8 cellular contexts compared by ENCODE assay signal in genomic region chr1:156746381-156746715, GRCh38. TPM values are rescaled to one million over a fixed set of nuclear protein-coding genes. Genes with fewer than 3 reads are reported as not detected.
DNase-seq lines count a peak whose midpoint lies in the region; ATAC-seq and TF ChIP-seq lines count a peak whose summit lies in the region.

No MANE protein-coding gene starts in this region.

- ATAC-seq in CD4-positive, CD25-positive, alpha-beta regulatory T cell (ENCODE audit: low read depth in 2 of 2): no peak
- ATAC-seq in RWPE2 (ENCODE audit: low read depth) (no peak), HG03135 (IDR thresholded peaks at IDR 0.05; ENCODE audit: unreplicated experiment) (no peak)

- no peaks in the 10 kb centered on the region for H3K9me3 ChIP-seq in CD4-positive, CD25-positive, alpha-beta regulatory T cell (ENCODE audit: control insufficient read depth in 2 of 2, low read length in 2 of 2)
- no peaks in the 10 kb centered on the region for H3K9me3 ChIP-seq in RWPE2 (ENCODE audit: severe bottlenecking)
- H3K9me3 ChIP-seq in osteoblast (ENCODE audit: low read depth, low read length): no peaks in the 10 kb centered on the region

- H3K4me1 ChIP-seq in CD4-positive, CD25-positive, alpha-beta regulatory T cell (ENCODE audit: control insufficient read depth, insufficient read depth, low read length, poor library complexity, severe bottlenecking): peaks cover 57% of the 10 kb centered on the region
- H3K4me1 ChIP-seq in RWPE2 (ENCODE audit: insufficient read depth, poor library complexity, severe bottlenecking) (peaks cover 27% of the 10 kb centered on the region), osteoblast (ENCODE audit: insufficient read depth, low read length) (peaks cover 48% of the 10 kb centered on the region)

- H3K4me1 Mint-ChIP-seq in CD4-positive, CD25-positive, alpha-beta regulatory T cell: peaks cover 16 to 67% (median 53%) of the 10 kb centered on the region in 4 donors
- H3K4me1 Mint-ChIP-seq in endothelial cell (ENCODE audit: unreplicated experiment): peaks cover 54% of the 10 kb centered on the region

- H3K36me3 Mint-ChIP-seq in CD4-positive, CD25-positive, alpha-beta regulatory T cell: peaks cover 23% of the 10 kb centered on the region
- peaks cover 27% of the 10 kb centered on the region for H3K36me3 Mint-ChIP-seq in endothelial cell (ENCODE audit: low read depth, unreplicated experiment)

- H3K4me3 Mint-ChIP-seq in CD4-positive, CD25-positive, alpha-beta regulatory T cell: peak overlapping the region; percentile 24 to 90 (median 63)
- peak overlapping the region; percentile 85 for H3K4me3 Mint-ChIP-seq in endothelial cell (ENCODE audit: unreplicated experiment)

- peaks cover 0 to under 1% (median 0%) of the 10 kb centered on the region in 7 donors for H3K9me3 Mint-ChIP-seq in CD4-positive, CD25-positive, alpha-beta regulatory T cell
- H3K9me3 Mint-ChIP-seq in endothelial cell (ENCODE audit: unreplicated experiment): no peaks in the 10 kb centered on the region

- no peaks in the 10 kb centered on the region for H4K20me1 ChIP-seq in osteoblast (ENCODE audit: insufficient read depth, low read length)

- peak overlapping the region; percentile 83 for H3K27ac ChIP-seq in CD4-positive, CD25-positive, alpha-beta regulatory T cell (ENCODE audit: insufficient read depth, low read length, poor library complexity, severe bottlenecking)
- H3K27ac ChIP-seq in RWPE2 (ENCODE audit: poor library complexity, severe bottlenecking) (peak overlapping the region; percentile 98), osteoblast (ENCODE audit: low read depth, low read length) (peak overlapping the region; percentile 100)

- H3K27ac Mint-ChIP-seq in CD4-positive, CD25-positive, alpha-beta regulatory T cell: peak overlapping the region; percentile 24 to 47 (median 38)
- peak overlapping the region; percentile 100 for H3K27ac Mint-ChIP-seq in endothelial cell (ENCODE audit: unreplicated experiment)

- H3K27me3 ChIP-seq in CD4-positive, CD25-positive, alpha-beta regulatory T cell (ENCODE audit: control insufficient read depth, insufficient read depth, low read length): no peaks in the 10 kb centered on the region
- H3K27me3 ChIP-seq in RWPE2 (ENCODE audit: insufficient read depth, poor library complexity, severe bottlenecking): no peaks in the 10 kb centered on the region
- no peaks in the 10 kb centered on the region for H3K27me3 ChIP-seq in osteoblast (ENCODE audit: insufficient read depth, low read length)

- H3K36me3 ChIP-seq in CD4-positive, CD25-positive, alpha-beta regulatory T cell (ENCODE audit: control insufficient read depth, insufficient read depth, low read length): peaks cover 23% of the 10 kb centered on the region
- H3K36me3 ChIP-seq in RWPE2 (ENCODE audit: low read depth) (peaks cover 49% of the 10 kb centered on the region), osteoblast (ENCODE audit: insufficient read depth, low read length) (peaks cover 43% of the 10 kb centered on the region)

- H3K27me3 Mint-ChIP-seq in CD4-positive, CD25-positive, alpha-beta regulatory T cell: no peaks in the 10 kb centered on the region
- H3K27me3 Mint-ChIP-seq in endothelial cell (ENCODE audit: unreplicated experiment): peaks cover 28% of the 10 kb centered on the region

- H2AFZ ChIP-seq in osteoblast (ENCODE audit: low read length): peak overlapping the region; percentile 28

- no peak for TF ChIP-seq CTCF in RWPE2 (IDR thresholded peaks at IDR 0.05; ENCODE audit: poor library complexity, severe bottlenecking)
- no peak for TF ChIP-seq CTCF in endothelial cell (IDR thresholded peaks at IDR 0.05; ENCODE audit: unreplicated experiment)
- TF ChIP-seq CTCF in osteoblast (IDR thresholded peaks at IDR 0.05; ENCODE audit: extremely low read depth, low read depth, low read length): no peak

- no peak for DNase-seq in CD4-positive, CD25-positive, alpha-beta regulatory T cell
- DNase-seq in RWPE2 (ENCODE audit: low spot score): no peak
- DNase-seq in endothelial cell (ENCODE audit: low spot score): no peak
- DNase-seq in osteoblast (ENCODE audit: insufficient read length, low spot score, missing footprints): no peak
- DNase-seq in HuH-7.5 (ENCODE audit: low spot score): no peak
- DNase-seq in NCI-H524 (lab: John Stamatoyannopoulos, UW): no peak
- DNase-seq in SW480 (ENCODE audit: low spot score): no peak

- H3K4me2 ChIP-seq in osteoblast (ENCODE audit: insufficient read depth, low read length): peak overlapping the region; percentile 93

- H3K4me3 ChIP-seq in CD4-positive, CD25-positive, alpha-beta regulatory T cell (ENCODE audit: low read depth, low read length): no peak overlapping the region
- peak overlapping the region; percentile 67 for H3K4me3 ChIP-seq in RWPE2 (ENCODE audit: severe bottlenecking)
- H3K4me3 ChIP-seq in osteoblast (ENCODE audit: insufficient read depth, low read length): peak overlapping the region; percentile 73

- H3K79me2 ChIP-seq in osteoblast (ENCODE audit: insufficient read depth, low read length): peaks cover 79% of the 10 kb centered on the region

RNA-seq across cellular contexts. Expression of gene HDGF, which starts 5.1 kb away (rescaled TPM):
- total RNA-seq in CD4-positive, CD25-positive, alpha-beta regulatory T cell: 87.6 TPM
- 10 to 100 TPM; 26.9 to 50.2 (median 36.7) TPM for polyA plus RNA-seq in CD4-positive, CD25-positive, alpha-beta regulatory T cell
- total RNA-seq in endothelial cell (ENCODE audit: unreplicated experiment) (175 TPM), osteoblast (167 and 177 TPM in 2 replicates)

RNA-seq across cellular contexts. Expression of gene MRPL24, which starts 5.5 kb away (rescaled TPM):
- 18.2 TPM for total RNA-seq in CD4-positive, CD25-positive, alpha-beta regulatory T cell
- polyA plus RNA-seq in CD4-positive, CD25-positive, alpha-beta regulatory T cell: 10 to 100 TPM; 72.5 to 86.4 (median 79.3) TPM
- total RNA-seq in endothelial cell (ENCODE audit: unreplicated experiment): 26.7 TPM
- 16.2 and 17.7 TPM in 2 replicates for total RNA-seq in osteoblast

RNA-seq across cellular contexts. Expression of gene ISG20L2, which starts 17.8 kb away (rescaled TPM):
- 76.7 TPM for total RNA-seq in CD4-positive, CD25-positive, alpha-beta regulatory T cell
- 10 to 100 TPM; 15.8 to 17.8 (median 17.0) TPM for polyA plus RNA-seq in CD4-positive, CD25-positive, alpha-beta regulatory T cell
- 33.4 TPM for total RNA-seq in endothelial cell (ENCODE audit: unreplicated experiment)
- total RNA-seq in osteoblast: 16.8 and 21.0 TPM in 2 replicates

RNA-seq across cellular contexts. Expression of gene METTL25B, which starts 18.1 kb away (rescaled TPM):
- 19.0 TPM for total RNA-seq in CD4-positive, CD25-positive, alpha-beta regulatory T cell
- 1 to 10 TPM; 4.3 to 8.7 (median 7.2) TPM for polyA plus RNA-seq in CD4-positive, CD25-positive, alpha-beta regulatory T cell
- 19.3 TPM for total RNA-seq in endothelial cell (ENCODE audit: unreplicated experiment)
- 8.3 and 12.7 TPM in 2 replicates for total RNA-seq in osteoblast

RNA-seq across cellular contexts. Expression of gene PRCC, which starts 21.0 kb away (rescaled TPM):
- 67.8 TPM for total RNA-seq in CD4-positive, CD25-positive, alpha-beta regulatory T cell
- polyA plus RNA-seq in CD4-positive, CD25-positive, alpha-beta regulatory T cell: 10 to 100 TPM; 35.5 to 43.3 (median 36.4) TPM
- total RNA-seq in endothelial cell (ENCODE audit: unreplicated experiment) (91.9 TPM), osteoblast (18.0 and 22.8 TPM in 2 replicates)
